Comparison of ENCODE assay signal across 12 cellular contexts in the genomic region with DNA sequence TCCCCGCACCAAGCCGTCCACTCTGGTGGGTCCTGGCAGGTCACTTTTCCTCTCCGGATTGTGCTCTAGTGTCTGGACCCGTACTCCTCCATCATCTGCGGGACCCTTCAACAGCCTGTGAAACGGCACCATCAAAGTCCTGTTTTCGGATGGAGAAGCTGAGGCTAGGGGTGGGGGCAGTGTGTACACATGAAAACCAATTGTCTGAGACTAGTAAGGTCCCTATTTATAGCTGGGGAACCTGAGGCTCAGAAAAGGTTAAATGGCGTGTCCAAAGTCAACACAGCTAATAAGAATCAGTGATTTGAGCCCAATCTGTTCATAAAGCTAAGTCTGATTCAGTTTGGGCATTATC. TPM values are rescaled to one million over a fixed set of nuclear protein-coding genes. Genes with fewer than 3 reads are reported as not detected.
DNase-seq lines count a peak whose midpoint lies in the region; ATAC-seq, FAIRE-seq and TF ChIP-seq lines count a peak whose summit lies in the region.
"Had no signal": no experiment of that assay in that cellular context is flagged by ENCODE, and none has a peak within 500 bp of the region (broad histone marks: within the 10 kb centered on the region; RNA-seq: fewer than 3 reads in every experiment).

No MANE protein-coding gene starts in this region.

- no peak overlapping the region for H3K27ac Mint-ChIP-seq in T-helper 1 cell treated with Interleukin-12 subunit alpha and Interleukin-12 subunit beta and Interleukin-4 antibody, amounts not matched to agents 30 μg/mL and 1 μg/mL, for 36 hours
- H3K27ac Mint-ChIP-seq in activated naive CD8-positive, alpha-beta T cell: no peak overlapping the region
- H3K27ac Mint-ChIP-seq in stimulated activated naive CD8-positive, alpha-beta T cell treated with anti-CD3 and anti-CD28 coated beads, Interleukin-15, amount 100 ng/mL, for 72 hours: no peak overlapping the region

- peak overlapping the region; percentile 41 for H3K4me3 Mint-ChIP-seq in T-helper 1 cell treated with Interleukin-12 subunit alpha and Interleukin-12 subunit beta and Interleukin-4 antibody, amounts not matched to agents 30 μg/mL and 1 μg/mL, for 36 hours
- peak overlapping the region; percentile 70 for H3K4me3 Mint-ChIP-seq in activated naive CD8-positive, alpha-beta T cell
- H3K4me3 Mint-ChIP-seq in stimulated activated naive CD8-positive, alpha-beta T cell treated with anti-CD3 and anti-CD28 coated beads, Interleukin-15, amount 100 ng/mL, for 72 hours: peak overlapping the region; percentile 49 to 50

- peaks cover 38% of the 10 kb centered on the region for H3K27me3 Mint-ChIP-seq in T-helper 1 cell treated with Interleukin-12 subunit alpha and Interleukin-12 subunit beta and Interleukin-4 antibody, amounts not matched to agents 30 μg/mL and 1 μg/mL, for 36 hours (ENCODE audit: low read depth)
- peaks cover 2% of the 10 kb centered on the region for H3K27me3 Mint-ChIP-seq in activated naive CD8-positive, alpha-beta T cell
- H3K27me3 Mint-ChIP-seq in stimulated activated naive CD8-positive, alpha-beta T cell treated with anti-CD3 and anti-CD28 coated beads, Interleukin-15, amount 100 ng/mL, for 72 hours: peaks cover 33% of the 10 kb centered on the region

- ATAC-seq in stimulated activated naive CD8-positive, alpha-beta T cell treated with anti-CD3 and anti-CD28 coated beads, Interleukin-15, amount 100 ng/mL, for 72 hours: no peak
- no peak for ATAC-seq in mucosa of descending colon
- ATAC-seq in HG03469 (IDR thresholded peaks at IDR 0.05; ENCODE audit: unreplicated experiment): no peak

- DNase-seq in T-helper 1 cell: no peak
- DNase-seq in kidney: no peak
- no peak for DNase-seq in stimulated activated naive CD8-positive, alpha-beta T cell treated with anti-CD3 and anti-CD28 coated beads, Interleukin-15, amount 100 ng/mL, for 72 hours
- no peak for DNase-seq in OCI-M1 (lab: John Stamatoyannopoulos, UW)
- no peak for DNase-seq in mucosa of descending colon
- DNase-seq: occipital lobe, RPMI8226 had no signal

- no peak overlapping the region for H3K9ac ChIP-seq in kidney (ENCODE audit: low read length in 2 of 2)

- H3K9me3 Mint-ChIP-seq in T-helper 1 cell treated with Interleukin-12 subunit alpha and Interleukin-12 subunit beta and Interleukin-4 antibody, amounts not matched to agents 30 μg/mL and 1 μg/mL, for 36 hours: no peaks in the 10 kb centered on the region
- H3K9me3 Mint-ChIP-seq in activated naive CD8-positive, alpha-beta T cell (ENCODE audit: low read depth): no peaks in the 10 kb centered on the region
- H3K9me3 Mint-ChIP-seq in stimulated activated naive CD8-positive, alpha-beta T cell treated with anti-CD3 and anti-CD28 coated beads, Interleukin-15, amount 100 ng/mL, for 72 hours: no peaks in the 10 kb centered on the region

- peaks cover 17% of the 10 kb centered on the region for H3K4me1 Mint-ChIP-seq in T-helper 1 cell treated with Interleukin-12 subunit alpha and Interleukin-12 subunit beta and Interleukin-4 antibody, amounts not matched to agents 30 μg/mL and 1 μg/mL, for 36 hours (ENCODE audit: low read depth)
- H3K4me1 Mint-ChIP-seq in activated naive CD8-positive, alpha-beta T cell (ENCODE audit: low read depth): peaks cover 27% of the 10 kb centered on the region
- H3K4me1 Mint-ChIP-seq in stimulated activated naive CD8-positive, alpha-beta T cell treated with anti-CD3 and anti-CD28 coated beads, Interleukin-15, amount 100 ng/mL, for 72 hours: peaks cover 82% of the 10 kb centered on the region

- peaks cover under 1 to 10% of the 10 kb centered on the region in 2 donors for H3K4me1 ChIP-seq in kidney (ENCODE audit: control insufficient read depth in 1 of 2, insufficient read depth in 1 of 2, low read depth in 1 of 2, low read length in 2 of 2)
- H3K4me1 ChIP-seq in mucosa of descending colon (ENCODE audit: low read depth): peaks cover 13% of the 10 kb centered on the region

- H3K9me3 ChIP-seq in kidney (ENCODE audit: control insufficient read depth in 1 of 2, low read length in 2 of 2) (no peaks in the 10 kb centered on the region), mucosa of descending colon (no peaks in the 10 kb centered on the region)
- H3K9me3 ChIP-seq: body of pancreas had no signal

- peak overlapping the region in 1 of 2 donors; percentile 81 for H3K4me3 ChIP-seq in kidney (ENCODE audit: low read length in 2 of 2)
- H3K4me3 ChIP-seq in mucosa of descending colon: no peak overlapping the region

- H3K36me3 Mint-ChIP-seq in T-helper 1 cell treated with Interleukin-12 subunit alpha and Interleukin-12 subunit beta and Interleukin-4 antibody, amounts not matched to agents 30 μg/mL and 1 μg/mL, for 36 hours (ENCODE audit: low read depth): peaks cover 2% of the 10 kb centered on the region
- H3K36me3 Mint-ChIP-seq in activated naive CD8-positive, alpha-beta T cell: no peaks in the 10 kb centered on the region

- no peak for FAIRE-seq in kidney (lab: Jason Lieb, UNC)
- FAIRE-seq: A204.1 had no signal

- no peaks in the 10 kb centered on the region for H3K36me3 ChIP-seq in kidney (ENCODE audit: control insufficient read depth in 1 of 2, insufficient read depth in 2 of 2, low read length in 2 of 2)
- no peaks in the 10 kb centered on the region for H3K36me3 ChIP-seq in mucosa of descending colon (ENCODE audit: low read depth)

- TF ChIP-seq CTCF in kidney (IDR thresholded peaks at IDR 0.05; ENCODE audit: borderline replicate concordance, extremely low read depth, insufficient read depth) (no peak), mucosa of descending colon (IDR thresholded peaks at IDR 0.05) (no peak)

- intact Hi-C loops in kidney (cut with DNase I) (no loop called here), mucosa of descending colon (cut with DNase I, micrococcal nuclease) (no loop called here)

- H3K27ac ChIP-seq in kidney (ENCODE audit: low read depth in 2 of 2, low read length in 2 of 2): peak overlapping the region; percentile 81 to 87

RNA-seq across cellular contexts. Expression of a gene that starts 0.7 kb away (rescaled TPM):
- total RNA-seq in kidney (136 TPM), mucosa of descending colon (10 to 100 TPM; 10.4 to 20.3 (median 18.6) TPM)
- 105 TPM for polyA plus RNA-seq in kidney (ENCODE audit: insufficient read depth, low read depth, low replicate concordance)
